1 cellular context compared by ENCODE assay signal in the genomic region with DNA sequence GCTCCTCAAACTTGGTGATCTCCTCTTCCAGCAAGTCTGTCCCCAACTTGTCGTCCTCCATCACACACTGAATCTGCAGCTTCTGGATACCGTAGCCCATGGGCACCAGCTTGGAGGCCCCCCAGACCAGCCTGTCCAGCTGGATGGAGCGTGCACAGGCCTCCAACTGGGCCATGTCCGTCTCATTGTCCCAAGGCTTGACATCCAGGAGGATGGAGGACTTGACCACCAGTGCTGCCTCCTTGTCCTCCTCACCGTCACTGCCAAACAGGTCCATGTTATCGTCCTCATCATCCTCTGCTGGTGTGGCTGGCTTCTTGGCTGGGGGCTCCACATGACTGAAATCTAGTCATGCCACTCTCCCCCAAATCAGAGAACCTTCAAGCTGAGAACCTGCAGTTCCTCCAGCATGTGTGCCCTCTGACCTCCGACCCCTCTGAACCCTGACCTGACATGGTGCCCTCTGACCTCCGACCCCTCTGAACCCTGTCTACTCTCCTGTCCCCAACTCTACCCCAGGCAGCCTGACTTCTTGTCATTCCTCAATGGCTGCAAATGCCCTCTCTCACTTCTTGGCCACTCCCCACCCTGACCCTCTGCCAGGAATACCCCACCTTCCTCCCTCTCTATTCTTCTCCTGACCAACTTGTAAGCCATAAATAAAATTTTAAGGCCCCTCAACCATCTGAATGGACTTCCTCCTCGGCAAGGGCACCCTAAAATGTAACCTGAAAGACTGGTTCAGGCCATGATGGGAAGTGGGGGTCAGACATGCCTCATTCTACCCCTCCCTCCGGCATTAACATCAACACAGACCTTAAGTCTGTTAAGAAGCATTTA.
TF ChIP-seq lines count a peak whose summit lies in the region.

No MANE protein-coding gene starts in this region.

TF ChIP-seq in H1, 55 proteins besides CTCF, POLR2A, EP300 and RAD21 (continued from another document):
- TF ChIP-seq, protein P1, sequence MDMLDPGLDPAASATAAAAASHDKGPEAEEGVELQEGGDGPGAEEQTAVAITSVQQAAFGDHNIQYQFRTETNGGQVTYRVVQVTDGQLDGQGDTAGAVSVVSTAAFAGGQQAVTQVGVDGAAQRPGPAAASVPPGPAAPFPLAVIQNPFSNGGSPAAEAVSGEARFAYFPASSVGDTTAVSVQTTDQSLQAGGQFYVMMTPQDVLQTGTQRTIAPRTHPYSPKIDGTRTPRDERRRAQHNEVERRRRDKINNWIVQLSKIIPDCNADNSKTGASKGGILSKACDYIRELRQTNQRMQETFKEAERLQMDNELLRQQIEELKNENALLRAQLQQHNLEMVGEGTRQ (IDR thresholded peaks at IDR 0.05; ENCODE audit: low read length) = no peak
- TF ChIP-seq NRF1 (IDR thresholded peaks at IDR 0.05; ENCODE audit: low read depth, low read length) (no peak), BCL11A (IDR thresholded peaks at IDR 0.05; ENCODE audit: low read depth in 2 of 2, low read length in 2 of 2) (no peak), TEAD4 (IDR thresholded peaks at IDR 0.05; ENCODE audit: low read depth, low read length) (no peak), TBP (IDR thresholded peaks at IDR 0.05; ENCODE audit: low read depth, low read length) (no peak), CHD2 (IDR thresholded peaks at IDR 0.05; ENCODE audit: low read length) (no peak), CBX8 (IDR thresholded peaks at IDR 0.05; ENCODE audit: borderline replicate concordance, low read depth, low read length) (no peak), FOSL1 (IDR thresholded peaks at IDR 0.05; ENCODE audit: insufficient read depth, low read depth, low read length) (no peak), POLR2AphosphoS5 (IDR thresholded peaks at IDR 0.05; ENCODE audit: low read depth, low read length) (no peak), EGR1 (IDR thresholded peaks at IDR 0.05; ENCODE audit: borderline replicate concordance, low read depth, low read length) (no peak), GTF2F1 (IDR thresholded peaks at IDR 0.05; ENCODE audit: borderline replicate concordance, low read depth, low read length) (no peak), EZH2 (IDR thresholded peaks at IDR 0.05; ENCODE audit: low read depth, low read length, severe bottlenecking) (no peak)
- TF ChIP-seq, protein P2, sequence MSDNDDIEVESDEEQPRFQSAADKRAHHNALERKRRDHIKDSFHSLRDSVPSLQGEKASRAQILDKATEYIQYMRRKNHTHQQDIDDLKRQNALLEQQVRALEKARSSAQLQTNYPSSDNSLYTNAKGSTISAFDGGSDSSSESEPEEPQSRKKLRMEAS (IDR thresholded peaks at IDR 0.05) = no peak
- TF ChIP-seq, protein P3, sequence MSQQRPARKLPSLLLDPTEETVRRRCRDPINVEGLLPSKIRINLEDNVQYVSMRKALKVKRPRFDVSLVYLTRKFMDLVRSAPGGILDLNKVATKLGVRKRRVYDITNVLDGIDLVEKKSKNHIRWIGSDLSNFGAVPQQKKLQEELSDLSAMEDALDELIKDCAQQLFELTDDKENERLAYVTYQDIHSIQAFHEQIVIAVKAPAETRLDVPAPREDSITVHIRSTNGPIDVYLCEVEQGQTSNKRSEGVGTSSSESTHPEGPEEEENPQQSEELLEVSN (IDR thresholded peaks at IDR 0.05) = no peak
